In the genomic region with DNA sequence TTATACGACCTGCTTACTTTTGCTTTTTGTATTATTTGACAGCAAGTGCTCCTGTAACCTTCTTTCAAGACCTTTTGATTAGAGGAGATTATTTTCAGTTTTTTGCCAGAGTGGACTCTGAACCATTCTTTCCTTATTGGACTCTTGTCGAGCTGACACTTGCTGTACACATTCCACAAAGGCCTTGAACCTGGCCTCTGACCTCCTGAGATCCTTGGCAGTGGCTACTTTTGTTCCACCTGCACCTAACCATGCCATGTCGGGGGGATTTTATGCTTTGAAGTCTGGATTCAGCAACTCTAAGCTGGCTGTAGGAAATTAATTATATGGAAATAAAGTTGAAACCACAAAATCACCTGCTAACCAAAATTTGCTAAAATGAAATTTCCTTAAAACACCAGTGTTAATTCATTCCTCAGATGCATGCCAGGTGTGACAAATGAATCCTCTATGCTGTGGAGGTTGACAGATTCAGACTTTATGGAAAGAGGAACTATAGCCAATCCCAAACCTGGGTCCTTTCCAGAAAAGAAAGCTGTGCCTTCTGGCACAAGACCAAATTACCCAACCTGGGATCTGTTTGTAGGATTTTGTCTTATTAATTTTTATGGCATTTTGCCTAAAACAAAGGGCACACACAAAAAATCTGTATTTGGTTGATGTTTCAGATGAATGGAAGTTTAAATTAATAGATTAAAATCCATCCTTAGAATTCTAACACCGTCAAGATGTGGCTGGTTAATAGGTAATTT, we compare ENCODE assay signal across 1 cellular context.
TF ChIP-seq lines count a peak whose summit lies in the region.

No MANE protein-coding gene starts in this region.

TF ChIP-seq in GM12878, 131 proteins besides CTCF, POLR2A, EP300 and RAD21 (continued from another document):
- TF ChIP-seq, protein P1, sequence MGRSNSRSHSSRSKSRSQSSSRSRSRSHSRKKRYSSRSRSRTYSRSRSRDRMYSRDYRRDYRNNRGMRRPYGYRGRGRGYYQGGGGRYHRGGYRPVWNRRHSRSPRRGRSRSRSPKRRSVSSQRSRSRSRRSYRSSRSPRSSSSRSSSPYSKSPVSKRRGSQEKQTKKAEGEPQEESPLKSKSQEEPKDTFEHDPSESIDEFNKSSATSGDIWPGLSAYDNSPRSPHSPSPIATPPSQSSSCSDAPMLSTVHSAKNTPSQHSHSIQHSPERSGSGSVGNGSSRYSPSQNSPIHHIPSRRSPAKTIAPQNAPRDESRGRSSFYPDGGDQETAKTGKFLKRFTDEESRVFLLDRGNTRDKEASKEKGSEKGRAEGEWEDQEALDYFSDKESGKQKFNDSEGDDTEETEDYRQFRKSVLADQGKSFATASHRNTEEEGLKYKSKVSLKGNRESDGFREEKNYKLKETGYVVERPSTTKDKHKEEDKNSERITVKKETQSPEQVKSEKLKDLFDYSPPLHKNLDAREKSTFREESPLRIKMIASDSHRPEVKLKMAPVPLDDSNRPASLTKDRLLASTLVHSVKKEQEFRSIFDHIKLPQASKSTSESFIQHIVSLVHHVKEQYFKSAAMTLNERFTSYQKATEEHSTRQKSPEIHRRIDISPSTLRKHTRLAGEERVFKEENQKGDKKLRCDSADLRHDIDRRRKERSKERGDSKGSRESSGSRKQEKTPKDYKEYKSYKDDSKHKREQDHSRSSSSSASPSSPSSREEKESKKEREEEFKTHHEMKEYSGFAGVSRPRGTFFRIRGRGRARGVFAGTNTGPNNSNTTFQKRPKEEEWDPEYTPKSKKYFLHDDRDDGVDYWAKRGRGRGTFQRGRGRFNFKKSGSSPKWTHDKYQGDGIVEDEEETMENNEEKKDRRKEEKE (IDR thresholded peaks at IDR 0.05) = no peak
- no peak for TF ChIP-seq NRF1 (conservative IDR thresholded peaks at IDR 0.05; ENCODE audit: low read depth, low read length)
